Comparison of ENCODE assay signal across 9 cellular contexts in the genomic region with DNA sequence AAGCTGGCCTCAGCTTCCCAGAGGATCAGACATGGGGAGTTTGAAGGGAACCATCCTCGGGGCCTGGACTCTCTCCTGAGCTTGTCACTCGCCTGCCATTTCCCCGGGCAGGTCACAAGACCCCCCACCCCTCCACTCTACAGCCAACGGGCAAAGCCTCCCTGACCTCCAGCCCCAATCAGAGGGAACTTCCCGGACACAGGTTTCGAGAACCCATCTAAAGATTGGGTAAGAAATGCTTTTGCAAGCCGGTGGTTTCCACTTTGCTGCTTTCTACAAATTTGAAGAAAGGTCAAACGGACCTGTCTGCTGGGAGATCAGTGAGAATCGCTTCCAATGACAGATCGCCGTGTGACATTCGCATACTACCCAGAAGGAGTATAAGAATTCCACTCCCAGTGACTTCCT.
DNase-seq lines count a peak whose midpoint lies in the region; ATAC-seq, FAIRE-seq and TF ChIP-seq lines count a peak whose summit lies in the region.
"Had no signal": no experiment of that assay in that cellular context is flagged by ENCODE, and none has a peak within 500 bp of the region (broad histone marks: within the 10 kb centered on the region; RNA-seq: fewer than 3 reads in every experiment).

No MANE protein-coding gene starts in this region.

- H3K9me3 Mint-ChIP-seq in activated CD8-positive, alpha-beta T cell treated with anti-CD3 and anti-CD28 coated beads for 36 hours: peaks cover 4% of the 10 kb centered on the region

- no peak for TF ChIP-seq POLR2A in heart left ventricle (IDR thresholded peaks at IDR 0.05)

- CTCF ChIA-PET in activated CD8-positive, alpha-beta T cell treated with anti-CD3 and anti-CD28 coated beads for 36 hours (lab: Charles Lee): interaction anchor here (1.1 to 2.0 kb wide), 4 partner anchors 9 to 175 kb away, joined by 3 to 12 read pairs (median 6); no protein-coding TSS in a partner anchor

- H3K9me3 ChIP-seq in neutrophil (no peaks in the 10 kb centered on the region), small intestine (ENCODE audit: control insufficient read depth, low read depth) (no peaks in the 10 kb centered on the region), heart left ventricle (no peaks in the 10 kb centered on the region)
- H3K9me3 ChIP-seq: ovary had no signal

- no peaks in the 10 kb centered on the region for H3K36me3 ChIP-seq in neutrophil
- H3K36me3 ChIP-seq in small intestine (ENCODE audit: control insufficient read depth in 2 of 2, insufficient read depth in 2 of 2, low read length in 2 of 2): no peaks in the 10 kb centered on the region
- H3K36me3 ChIP-seq in heart left ventricle: no peaks in the 10 kb centered on the region
- H3K36me3 ChIP-seq: ovary had no signal

- peaks cover 11% of the 10 kb centered on the region for H3K36me3 Mint-ChIP-seq in activated CD8-positive, alpha-beta T cell treated with anti-CD3 and anti-CD28 coated beads for 36 hours (ENCODE audit: low read depth)

- peaks cover 29% of the 10 kb centered on the region for H3K27me3 ChIP-seq in neutrophil
- no peaks in the 10 kb centered on the region for H3K27me3 ChIP-seq in small intestine (ENCODE audit: control insufficient read depth in 2 of 2, insufficient read depth in 2 of 2, low read length in 2 of 2)
- no peaks in the 10 kb centered on the region for H3K27me3 ChIP-seq in heart left ventricle
- H3K27me3 ChIP-seq: ovary had no signal

- H3K4me1 Mint-ChIP-seq in activated CD8-positive, alpha-beta T cell treated with anti-CD3 and anti-CD28 coated beads for 36 hours (ENCODE audit: low read depth): peaks cover 36% of the 10 kb centered on the region

- intact Hi-C loops in activated CD8-positive, alpha-beta T cell treated with anti-CD3 and anti-CD28 coated beads for 36 hours (cut with micrococcal nuclease): loop anchor here (10.0 kb wide), 1 partner anchor 121 kb away; no protein-coding TSS in a partner anchor
- intact Hi-C loops in heart left ventricle (cut with DNase I): loop anchor here (5.0 to 10.0 kb wide), 8 partner anchors 429 to 869 kb away; no protein-coding TSS in a partner anchor

- peak overlapping the region; percentile 91 for H3K27ac Mint-ChIP-seq in activated CD8-positive, alpha-beta T cell treated with anti-CD3 and anti-CD28 coated beads for 36 hours

- H3K4me1 ChIP-seq in neutrophil (ENCODE audit: control insufficient read depth in 1 of 2, insufficient read depth in 1 of 2, low read depth in 1 of 2, low read length in 1 of 2) (peaks cover 54 to 65% of the 10 kb centered on the region in 2 experiments), small intestine (ENCODE audit: control insufficient read depth in 2 of 2, insufficient read depth in 1 of 2, low read depth in 1 of 2, low read length in 1 of 2) (no peaks in the 10 kb centered on the region), heart left ventricle (peaks cover 0 to 33% (median 5%) of the 10 kb centered on the region in 12 donors)

- POLR2A ChIA-PET in activated CD8-positive, alpha-beta T cell treated with anti-CD3 and anti-CD28 coated beads for 36 hours (lab: Charles Lee): interaction anchor here (0.9 to 1.1 kb wide), 5 partner anchors 31 to 144 kb away, joined by 3 to 4 read pairs (median 3); no protein-coding TSS in a partner anchor

- peak overlapping the region; percentile 43 to 49 for H3K4me3 ChIP-seq in neutrophil (ENCODE audit: low read depth in 1 of 2, low read length in 1 of 2)
- H3K4me3 ChIP-seq in small intestine (ENCODE audit: low read depth in 1 of 2, low read length in 2 of 2): no peak overlapping the region
- H3K4me3 ChIP-seq in heart left ventricle: peak overlapping the region in 3 of 12 donors; percentile 22 to 45 (median 37)

- ATAC-seq in HG03025 (IDR thresholded peaks at IDR 0.05; ENCODE audit: low FRiP score, unreplicated experiment): peak; percentile 18
- peak; percentile 8 for ATAC-seq in activated CD8-positive, alpha-beta T cell treated with anti-CD3 and anti-CD28 coated beads for 36 hours
- no peak for ATAC-seq in heart left ventricle

- peaks cover 20% of the 10 kb centered on the region for H3K27me3 Mint-ChIP-seq in activated CD8-positive, alpha-beta T cell treated with anti-CD3 and anti-CD28 coated beads for 36 hours

- FAIRE-seq in small intestine (lab: Jason Lieb, UNC): no peak

- 49 to 67% (median 54%) methylated on average over 12 of the region's 12 CpGs for WGBS in small intestine, 3 donors
- 56 to 61% (median 59%) methylated on average over 12 of the region's 12 CpGs for WGBS in heart left ventricle, 4 donors

- H3K4me3 Mint-ChIP-seq in activated CD8-positive, alpha-beta T cell treated with anti-CD3 and anti-CD28 coated beads for 36 hours: peak overlapping the region; percentile 46

- H3K27ac ChIP-seq in neutrophil: peak overlapping the region; percentile 72
- H3K27ac ChIP-seq in small intestine (ENCODE audit: low read depth in 1 of 2, low read length in 1 of 2): peak overlapping the region in 1 of 2 donors; percentile 25
- H3K27ac ChIP-seq in heart left ventricle: peak overlapping the region in 1 of 12 donors; percentile 78

- TF ChIP-seq CTCF in activated CD8-positive, alpha-beta T cell treated with anti-CD3 and anti-CD28 coated beads for 36 hours (IDR thresholded peaks at IDR 0.05): no peak
- no peak for TF ChIP-seq CTCF in neutrophil (IDR thresholded peaks at IDR 0.05)
- no peak for TF ChIP-seq CTCF in heart left ventricle (IDR thresholded peaks at IDR 0.05)

- peak; percentile 43 for DNase-seq in stimulated activated CD4-positive, alpha-beta T cell treated with anti-CD3 and anti-CD28 coated beads, Interleukin-15, amount 100 ng/mL, for 24 hours
- DNase-seq in stimulated activated CD4-positive, alpha-beta T cell treated with anti-CD3 and anti-CD28 coated beads, Interleukin-2, amount 100 ng/mL, for 24 hours: no peak
- peak; percentile 63 for DNase-seq in activated CD8-positive, alpha-beta T cell treated with anti-CD3 and anti-CD28 coated beads for 36 hours
- DNase-seq in small intestine: no peak
- DNase-seq in D341Med (ENCODE audit: low spot score): no peak
- no peak for DNase-seq in heart left ventricle

Comparison
In these comparisons a context has a peak if more than half of its experiments do, and no peak if none do; other contexts are left out.
1. DNase-seq: peak in stimulated activated CD4-positive, alpha-beta T cell treated with anti-CD3 and anti-CD28 coated beads, Interleukin-15, amount 100 ng/mL, for 24 hours (single experiment) and activated CD8-positive, alpha-beta T cell treated with anti-CD3 and anti-CD28 coated beads for 36 hours (single experiment); none in stimulated activated CD4-positive, alpha-beta T cell treated with anti-CD3 and anti-CD28 coated beads, Interleukin-2, amount 100 ng/mL, for 24 hours (0 of 2), small intestine (single experiment), D341Med (single experiment) and heart left ventricle (0 of 5).
2. ATAC-seq: peak in HG03025 (single experiment) and activated CD8-positive, alpha-beta T cell treated with anti-CD3 and anti-CD28 coated beads for 36 hours (single experiment); none in heart left ventricle (0 of 4).
3. H3K4me3 ChIP-seq: peak in neutrophil (2 of 2); none in small intestine (0 of 2).